ENCODE assay signal across 7 cellular contexts in genomic region chr2:132267811-132268532, GRCh38.
DNase-seq lines count a peak whose midpoint lies in the region; TF ChIP-seq lines count a peak whose summit lies in the region.
"Not testable (repeated sequence)": the region's sequence is repeated elsewhere in the genome, so short reads cannot be mapped to it uniquely, and the experiment has no call there.

No MANE protein-coding gene starts in this region.

- H3K27ac ChIP-seq in OCI-LY1 (ENCODE audit: low read depth, low read length, poor library complexity, severe bottlenecking) (peak overlapping the region; percentile 94), ectodermal cell (ENCODE audit: insufficient read depth, low read depth, low read length, poor library complexity, severe bottlenecking) (peak overlapping the region; percentile 95)
- not testable (repeated sequence) for H3K27ac ChIP-seq in right atrium auricular region; skeletal muscle tissue (ENCODE audit: low read depth, low read length)

- not testable (repeated sequence) for H3K9me2 ChIP-seq in OCI-LY1 (ENCODE audit: low read depth, low read length)

- DNase-seq in GM13976 (ENCODE audit: low spot score) (peak; percentile 6), right atrium auricular region (ENCODE audit: low spot score) (peak; percentile 61), myocyte (ENCODE audit: low read depth) (peak; percentile 30)
- DNase-seq in activated naive CD4-positive, alpha-beta T cell treated with anti-CD3 and anti-CD28 coated beads for 36 hours, result not testable (repeated sequence)

- not testable (repeated sequence) for H3K27me3 ChIP-seq in OCI-LY1 (ENCODE audit: insufficient read depth, low read length); ectodermal cell (ENCODE audit: control insufficient read depth, insufficient read depth, low read length, poor library complexity, severe bottlenecking); right atrium auricular region
- H3K27me3 ChIP-seq in skeletal muscle tissue (ENCODE audit: control insufficient read depth in 3 of 3, insufficient read depth in 3 of 3, low read length in 3 of 3), result peaks cover 2 to 28% (median 3%) of the 10 kb centered on the region in 3 donors

- H3K4me3 ChIP-seq in OCI-LY1 (ENCODE audit: low read depth, low read length, poor library complexity, severe bottlenecking), result peak overlapping the region; percentile 58
- not testable (repeated sequence) for H3K4me3 ChIP-seq in ectodermal cell (ENCODE audit: insufficient read depth, low read depth, low read length)
- peak overlapping the region; percentile 6 to 41 for H3K4me3 ChIP-seq in right atrium auricular region
- peak overlapping the region; percentile 56 to 64 (median 59) for H3K4me3 ChIP-seq in skeletal muscle tissue (ENCODE audit: low read length in 3 of 3)

- not testable (repeated sequence) for H3K9me3 Mint-ChIP-seq in activated naive CD4-positive, alpha-beta T cell treated with anti-CD3 and anti-CD28 coated beads for 36 hours

- not testable (repeated sequence) for H4K20me1 ChIP-seq in OCI-LY1 (ENCODE audit: insufficient read depth, low read length)

- peak overlapping the region; percentile 92 for H3K4me2 ChIP-seq in OCI-LY1 (ENCODE audit: low read length)

- not testable (repeated sequence) for H3K36me3 ChIP-seq in OCI-LY1 (ENCODE audit: insufficient read depth, low read length); ectodermal cell (ENCODE audit: control insufficient read depth, insufficient read depth, low read length); right atrium auricular region; skeletal muscle tissue (ENCODE audit: control insufficient read depth in 3 of 3, insufficient read depth in 3 of 3, low read length in 3 of 3)

- CTCF ChIA-PET in activated naive CD4-positive, alpha-beta T cell treated with anti-CD3 and anti-CD28 coated beads for 36 hours (lab: Charles Lee), result not testable (repeated sequence)

- peaks cover 12% of the 10 kb centered on the region for H3K27me3 Mint-ChIP-seq in activated naive CD4-positive, alpha-beta T cell treated with anti-CD3 and anti-CD28 coated beads for 36 hours (ENCODE audit: low read depth)

- peak overlapping the region; percentile 42 for H3K4me3 Mint-ChIP-seq in activated naive CD4-positive, alpha-beta T cell treated with anti-CD3 and anti-CD28 coated beads for 36 hours

- H3K9ac ChIP-seq in OCI-LY1 (ENCODE audit: low read length) (peak overlapping the region; percentile 75), skeletal muscle tissue (ENCODE audit: low read depth in 1 of 3, low read length in 3 of 3) (peak overlapping the region in 1 of 3 donors; percentile 57)

- H3F3A ChIP-seq in OCI-LY1 (ENCODE audit: insufficient read depth, low read length), result not testable (repeated sequence)

- H3K79me2 ChIP-seq in OCI-LY1 (ENCODE audit: insufficient read depth, low read length), result not testable (repeated sequence)

- WGBS in ectodermal cell, 2 experiments, result 3 to 4% methylated on average over 17 to 23 of the region's 27 CpGs

- not testable (repeated sequence) for H2AFZ ChIP-seq in OCI-LY1 (ENCODE audit: low read length)

- in situ Hi-C loops in GM13976 (cut with MboI; ENCODE audit: low sequenced_read_pairs, unreplicated experiment), result not testable (repeated sequence)

- H3K4me1 ChIP-seq in OCI-LY1 (ENCODE audit: insufficient read depth, low read length, severe bottlenecking) (peaks cover 52% of the 10 kb centered on the region), ectodermal cell (ENCODE audit: control insufficient read depth, insufficient read depth, low read length) (peaks cover 13% of the 10 kb centered on the region), right atrium auricular region (peaks cover 0 to 14% of the 10 kb centered on the region in 2 donors)
- H3K4me1 ChIP-seq in skeletal muscle tissue (ENCODE audit: control insufficient read depth in 3 of 3, insufficient read depth in 3 of 3, low read length in 3 of 3), result not testable (repeated sequence)

- TF ChIP-seq CTCF in GM13976 (IDR thresholded peaks at IDR 0.05; ENCODE audit: borderline replicate concordance, control extremely low read depth, extremely low read depth, insufficient read depth, missing control alignments); OCI-LY1 (IDR thresholded peaks at IDR 0.05; ENCODE audit: low read length); right atrium auricular region (IDR thresholded peaks at IDR 0.05): not testable (repeated sequence)

- not testable (repeated sequence) for H3K27ac Mint-ChIP-seq in activated naive CD4-positive, alpha-beta T cell treated with anti-CD3 and anti-CD28 coated beads for 36 hours

- not testable (repeated sequence) for H3K9me3 ChIP-seq in OCI-LY1 (ENCODE audit: low read length); ectodermal cell (ENCODE audit: control insufficient read depth, low read length); right atrium auricular region; skeletal muscle tissue (ENCODE audit: control insufficient read depth in 3 of 3, low read length in 3 of 3)

- H3K4me1 Mint-ChIP-seq in activated naive CD4-positive, alpha-beta T cell treated with anti-CD3 and anti-CD28 coated beads for 36 hours (ENCODE audit: low read depth), result not testable (repeated sequence)

- H3K36me3 Mint-ChIP-seq in activated naive CD4-positive, alpha-beta T cell treated with anti-CD3 and anti-CD28 coated beads for 36 hours (ENCODE audit: low read depth), result not testable (repeated sequence)

- intact Hi-C loops in activated naive CD4-positive, alpha-beta T cell treated with anti-CD3 and anti-CD28 coated beads for 36 hours (cut with micrococcal nuclease), result loop anchor here (1.0 to 10.0 kb wide), 3 partner anchors 903 to 1576 kb away; no protein-coding TSS in a partner anchor
